Comparison of ENCODE assay signal across 8 cellular contexts in the genomic region with DNA sequence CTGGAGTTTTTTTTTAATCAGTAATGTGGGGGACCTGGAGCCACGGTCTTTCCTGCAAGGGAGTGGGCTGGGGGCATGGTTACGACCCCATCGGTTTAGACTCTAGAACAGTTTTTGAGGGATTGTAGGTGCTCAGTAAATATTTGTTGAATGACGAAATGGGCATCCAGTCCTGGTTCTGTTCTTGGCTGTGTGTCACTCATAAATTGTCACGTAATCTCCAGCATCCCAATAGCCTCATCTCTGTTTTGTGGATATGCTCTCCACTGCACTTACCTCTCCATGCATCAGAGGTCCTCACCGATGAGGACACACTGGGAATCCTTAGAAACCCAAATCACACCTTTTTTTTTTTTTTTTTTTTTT. TPM values are rescaled to one million over a fixed set of nuclear protein-coding genes. Genes with fewer than 3 reads are reported as not detected.
A peak's percentile ranks its signal among the peaks of the same experiment; 100 is the strongest.
DNase-seq lines count a peak whose midpoint lies in the region; ATAC-seq, FAIRE-seq and TF ChIP-seq lines count a peak whose summit lies in the region.

No MANE protein-coding gene starts in this region.

- ATAC-seq in right lobe of liver (peak; percentile 72 to 76 (median 74)), GM18907 (IDR thresholded peaks at IDR 0.05; ENCODE audit: unreplicated experiment) (no peak)

- DNase-seq in activated CD4-positive, alpha-beta T cell treated with anti-CD3 and anti-CD28 coated beads, Interleukin-2, amount 10 ng/mL, durations not matched to agents 24 days and 14 days, result no peak
- no peak for DNase-seq in activated CD4-positive, alpha-beta T cell treated with anti-CD3 and anti-CD28 coated beads for 4 hours
- DNase-seq in activated T-helper 2 cell treated with anti-CD3 and anti-CD28 coated beads, Interferon-gamma antibody, Interleukin-2, Interleukin-4, amounts not matched to agents 10 μg/mL and 5 μg/mL and 100 μg/mL, durations not matched to agents 14 hours and 24 hours and 36 hours (ENCODE audit: low spot score), result no peak
- DNase-seq in right lobe of liver (no peak), substantia nigra (lab: John Stamatoyannopoulos, UW) (no peak), GM19239 (ENCODE audit: insufficient read length, low spot score) (no peak), SW480 (ENCODE audit: low spot score) (no peak)

- H3K27ac Mint-ChIP-seq in activated CD4-positive, alpha-beta T cell treated with anti-CD3 and anti-CD28 coated beads, Interleukin-2, amount 10 ng/mL, durations not matched to agents 24 days and 14 days, result no peak overlapping the region
- no peak overlapping the region for H3K27ac Mint-ChIP-seq in activated T-helper 2 cell treated with anti-CD3 and anti-CD28 coated beads, Interferon-gamma antibody, Interleukin-2, Interleukin-4, amounts not matched to agents 10 μg/mL and 5 μg/mL and 100 μg/mL, durations not matched to agents 14 hours and 24 hours and 36 hours

- no peaks in the 10 kb centered on the region for H3K36me3 Mint-ChIP-seq in activated CD4-positive, alpha-beta T cell treated with anti-CD3 and anti-CD28 coated beads, Interleukin-2, amount 10 ng/mL, durations not matched to agents 24 days and 14 days (ENCODE audit: low read depth)
- no peaks in the 10 kb centered on the region for H3K36me3 Mint-ChIP-seq in activated T-helper 2 cell treated with anti-CD3 and anti-CD28 coated beads, Interferon-gamma antibody, Interleukin-2, Interleukin-4, amounts not matched to agents 10 μg/mL and 5 μg/mL and 100 μg/mL, durations not matched to agents 14 hours and 24 hours and 36 hours (ENCODE audit: low read depth)

- no peaks in the 10 kb centered on the region for H3K9me3 ChIP-seq in right lobe of liver

- peak overlapping the region; percentile 92 for H3K4me3 Mint-ChIP-seq in activated CD4-positive, alpha-beta T cell treated with anti-CD3 and anti-CD28 coated beads, Interleukin-2, amount 10 ng/mL, durations not matched to agents 24 days and 14 days
- H3K4me3 Mint-ChIP-seq in activated T-helper 2 cell treated with anti-CD3 and anti-CD28 coated beads, Interferon-gamma antibody, Interleukin-2, Interleukin-4, amounts not matched to agents 10 μg/mL and 5 μg/mL and 100 μg/mL, durations not matched to agents 14 hours and 24 hours and 36 hours (ENCODE audit: low read depth), result peak overlapping the region; percentile 87

- WGBS in right lobe of liver (ENCODE audit: insufficient coverage, low coverage, low lambda C conversion rate, missing lambda C conversion rate), result 20% methylated on average over 5 of the region's 6 CpGs

- no peaks in the 10 kb centered on the region for H3K27me3 ChIP-seq in right lobe of liver

- no peak for TF ChIP-seq POLR2A in right lobe of liver (IDR thresholded peaks at IDR 0.05)

- H3K4me1 ChIP-seq in right lobe of liver, result peaks cover 0 to 11% (median 2%) of the 10 kb centered on the region in 4 donors

- H3K9me3 Mint-ChIP-seq in activated CD4-positive, alpha-beta T cell treated with anti-CD3 and anti-CD28 coated beads, Interleukin-2, amount 10 ng/mL, durations not matched to agents 24 days and 14 days, result no peaks in the 10 kb centered on the region
- no peaks in the 10 kb centered on the region for H3K9me3 Mint-ChIP-seq in activated T-helper 2 cell treated with anti-CD3 and anti-CD28 coated beads, Interferon-gamma antibody, Interleukin-2, Interleukin-4, amounts not matched to agents 10 μg/mL and 5 μg/mL and 100 μg/mL, durations not matched to agents 14 hours and 24 hours and 36 hours

- H3K4me1 Mint-ChIP-seq in activated CD4-positive, alpha-beta T cell treated with anti-CD3 and anti-CD28 coated beads, Interleukin-2, amount 10 ng/mL, durations not matched to agents 24 days and 14 days, result peaks cover 13% of the 10 kb centered on the region
- H3K4me1 Mint-ChIP-seq in activated T-helper 2 cell treated with anti-CD3 and anti-CD28 coated beads, Interferon-gamma antibody, Interleukin-2, Interleukin-4, amounts not matched to agents 10 μg/mL and 5 μg/mL and 100 μg/mL, durations not matched to agents 14 hours and 24 hours and 36 hours (ENCODE audit: low read depth), result peaks cover 9% of the 10 kb centered on the region

- FAIRE-seq in GM19239 (lab: Jason Lieb, UNC), result no peak

- peak overlapping the region; percentile 85 to 98 (median 85) for H3K4me3 ChIP-seq in right lobe of liver

- H3K27me3 Mint-ChIP-seq in activated CD4-positive, alpha-beta T cell treated with anti-CD3 and anti-CD28 coated beads, Interleukin-2, amount 10 ng/mL, durations not matched to agents 24 days and 14 days, result peaks cover 6% of the 10 kb centered on the region
- H3K27me3 Mint-ChIP-seq in activated T-helper 2 cell treated with anti-CD3 and anti-CD28 coated beads, Interferon-gamma antibody, Interleukin-2, Interleukin-4, amounts not matched to agents 10 μg/mL and 5 μg/mL and 100 μg/mL, durations not matched to agents 14 hours and 24 hours and 36 hours (ENCODE audit: low read depth), result no peaks in the 10 kb centered on the region

- peaks cover 0 to 2% (median 0%) of the 10 kb centered on the region in 4 donors for H3K36me3 ChIP-seq in right lobe of liver

- no peak for TF ChIP-seq CTCF in right lobe of liver (IDR thresholded peaks at IDR 0.05)

- intact Hi-C loops in activated CD4-positive, alpha-beta T cell treated with anti-CD3 and anti-CD28 coated beads, Interleukin-2, amount 10 ng/mL, durations not matched to agents 24 days and 14 days (cut with micrococcal nuclease), result no loop called here
- intact Hi-C loops in activated T-helper 2 cell treated with anti-CD3 and anti-CD28 coated beads, Interferon-gamma antibody, Interleukin-2, Interleukin-4, amounts not matched to agents 10 μg/mL and 5 μg/mL and 100 μg/mL, durations not matched to agents 14 hours and 24 hours and 36 hours (cut with micrococcal nuclease), result no loop called here
- intact Hi-C loops in right lobe of liver (cut with DNase I), result loop anchor here in 1 of 2 donors (10.0 kb wide), 1 partner anchor 50 kb away; the partner anchor contains the start of gene GOT2

- H3K27ac ChIP-seq in right lobe of liver, result peak overlapping the region; percentile 75 to 83 (median 77)
- peak overlapping the region; percentile 80 for H3K27ac ChIP-seq in substantia nigra (ENCODE audit: low read depth, low read length, poor library complexity, severe bottlenecking)

RNA-seq across cellular contexts. Expression of gene SLC38A7, which starts 0.5 kb away (rescaled TPM):
- total RNA-seq in activated CD4-positive, alpha-beta T cell treated with anti-CD3 and anti-CD28 coated beads, Interleukin-2, amount 10 ng/mL, durations not matched to agents 24 days and 14 days, result 7.8 and 10.8 TPM in 2 replicates
- 8.8 and 9.8 TPM in 2 replicates for total RNA-seq in activated T-helper 2 cell treated with anti-CD3 and anti-CD28 coated beads, Interferon-gamma antibody, Interleukin-2, Interleukin-4, amounts not matched to agents 10 μg/mL and 5 μg/mL and 100 μg/mL, durations not matched to agents 14 hours and 24 hours and 36 hours
- 10 to 100 TPM; 11.4 to 23.8 (median 14.3) TPM for total RNA-seq in right lobe of liver

RNA-seq across cellular contexts. Expression of gene GOT2, which starts 49.0 kb away (rescaled TPM):
- total RNA-seq in activated CD4-positive, alpha-beta T cell treated with anti-CD3 and anti-CD28 coated beads, Interleukin-2, amount 10 ng/mL, durations not matched to agents 24 days and 14 days, result 141 and 144 TPM in 2 replicates
- total RNA-seq in activated T-helper 2 cell treated with anti-CD3 and anti-CD28 coated beads, Interferon-gamma antibody, Interleukin-2, Interleukin-4, amounts not matched to agents 10 μg/mL and 5 μg/mL and 100 μg/mL, durations not matched to agents 14 hours and 24 hours and 36 hours, result 121 and 123 TPM in 2 replicates
- total RNA-seq in right lobe of liver, result 100 to 1,000 TPM; 117 to 196 (median 169) TPM

RNA-seq across cellular contexts. Expression of gene CNOT1, which starts 55.4 kb away (rescaled TPM):
- 270 and 271 TPM in 2 replicates for total RNA-seq in activated CD4-positive, alpha-beta T cell treated with anti-CD3 and anti-CD28 coated beads, Interleukin-2, amount 10 ng/mL, durations not matched to agents 24 days and 14 days
- 264 and 266 TPM in 2 replicates for total RNA-seq in activated T-helper 2 cell treated with anti-CD3 and anti-CD28 coated beads, Interferon-gamma antibody, Interleukin-2, Interleukin-4, amounts not matched to agents 10 μg/mL and 5 μg/mL and 100 μg/mL, durations not matched to agents 14 hours and 24 hours and 36 hours
- 10 to 100 TPM; 53.8 to 74.9 (median 65.5) TPM for total RNA-seq in right lobe of liver
